ENCODE assay signal across 8 cellular contexts in genomic region chrX:65034292-65034640, GRCh38. TPM values are rescaled to one million over a fixed set of nuclear protein-coding genes. Genes with fewer than 3 reads are reported as not detected.
A peak's percentile ranks its signal among the peaks of the same experiment; 100 is the strongest.
DNase-seq lines count a peak whose midpoint lies in the region; ATAC-seq and TF ChIP-seq lines count a peak whose summit lies in the region.

No MANE protein-coding gene starts in this region.

- peaks cover 15% of the 10 kb centered on the region for H3K79me2 ChIP-seq in DOHH2 (ENCODE audit: control insufficient read depth, low read length)

- POLR2A ChIA-PET in Panc1 (lab: Charles Lee) = interaction anchor here (0.6 to 0.7 kb wide), 2 partner anchors 15 to 29 kb away, joined by 3 read pairs; no protein-coding TSS in a partner anchor

- intact Hi-C loops in Panc1 (cut with micrococcal nuclease; ENCODE audit: unreplicated experiment) = no loop called here

- no peaks in the 10 kb centered on the region for H3K9me3 ChIP-seq in DOHH2 (ENCODE audit: control insufficient read depth, insufficient read depth, low read length)
- no peaks in the 10 kb centered on the region for H3K9me3 ChIP-seq in Panc1 (ENCODE audit: control insufficient read depth, insufficient read depth, low read depth, low read length)

- H3K4me3 ChIP-seq in DOHH2 (ENCODE audit: low read length) (peak overlapping the region; percentile 90), Panc1 (ENCODE audit: low read depth in 2 of 2, low read length in 2 of 2) (peak overlapping the region; percentile 66 to 87), fibroblast of villous mesenchyme (ENCODE audit: low read depth, low read length) (peak overlapping the region; percentile 46)

- H3K4me1 ChIP-seq in DOHH2 (ENCODE audit: control insufficient read depth, low read length) (peaks cover 11% of the 10 kb centered on the region; the same call in 1 of the 2 replicates), Panc1 (ENCODE audit: control insufficient read depth, insufficient read depth, low read length) (peaks cover 4% of the 10 kb centered on the region; the same call in 1 of the 2 replicates)

- no peak overlapping the region for H3K27ac ChIP-seq in DOHH2 (ENCODE audit: low read depth, low read length)
- H3K27ac ChIP-seq in Panc1 (ENCODE audit: low read length) = peak overlapping the region; percentile 79

- TF ChIP-seq CTCF in DOHH2 (IDR thresholded peaks at IDR 0.05; ENCODE audit: low read depth, low read length, poor library complexity, severe bottlenecking) (no peak), Panc1 (IDR thresholded peaks at IDR 0.05) (no peak), fibroblast of villous mesenchyme (IDR thresholded peaks at IDR 0.05; ENCODE audit: insufficient read depth, low read depth, low read length) (no peak)

- CTCF ChIA-PET in Panc1 (lab: Charles Lee) = interaction anchor here (0.6 to 1.2 kb wide), 4 partner anchors 11 to 464 kb away, joined by 3 to 4 read pairs (median 4); no protein-coding TSS in a partner anchor

- peak overlapping the region; percentile 75 for H3K4me2 ChIP-seq in DOHH2 (ENCODE audit: low read length)

- no peaks in the 10 kb centered on the region for H3K9me2 ChIP-seq in DOHH2 (replicated peaks; ENCODE audit: control insufficient read depth, low read length)

- H3K27me3 ChIP-seq in DOHH2 (ENCODE audit: control insufficient read depth, low read length) = no peaks in the 10 kb centered on the region
- no peaks in the 10 kb centered on the region for H3K27me3 ChIP-seq in Panc1 (ENCODE audit: control insufficient read depth, insufficient read depth, low read length)

- in situ Hi-C loops in Panc1 (cut with HindIII; ENCODE audit: low pct_unique_long_range_greater_than_20kb, low sequenced_read_pairs) = no loop called here

- no peaks in the 10 kb centered on the region for H4K20me1 ChIP-seq in DOHH2 (ENCODE audit: control insufficient read depth, insufficient read depth, low read depth, low read length)

- no peaks in the 10 kb centered on the region for H3F3A ChIP-seq in DOHH2 (ENCODE audit: control insufficient read depth, insufficient read depth)

- no TSS peak for BruUV-seq in Panc1 (replicated peaks; lab: Mats Ljungman, UMichigan)

- ATAC-seq in Panc1 (peak; percentile 24), GM19467 (IDR thresholded peaks at IDR 0.05; ENCODE audit: unreplicated experiment) (no peak), HG02840 (IDR thresholded peaks at IDR 0.05; ENCODE audit: low FRiP score, unreplicated experiment) (no peak)

- no peaks in the 10 kb centered on the region for H3K36me3 ChIP-seq in DOHH2 (ENCODE audit: control insufficient read depth, low read length)
- H3K36me3 ChIP-seq in Panc1 (ENCODE audit: control insufficient read depth, insufficient read depth, low read length) = no peaks in the 10 kb centered on the region

- DNase-seq in Panc1 (ENCODE audit: low read depth, low spot score) (no peak), fibroblast of villous mesenchyme (ENCODE audit: low read depth) (no peak), renal cortical epithelial cell (ENCODE audit: low read depth) (peak; percentile 7), iPS-NIHi7 (ENCODE audit: extremely low spot score) (no peak)
- DNase-seq in activated CD8-positive, alpha-beta memory T cell treated with anti-CD3 and anti-CD28 coated beads, Interleukin-2, amount 50 U/mL, for 4 hours = no peak

RNA-seq across cellular contexts. Expression of gene ZC3H12B, which starts 0.4 kb away (rescaled TPM):
- 4.0 TPM for total RNA-seq in Panc1 (2021; ENCODE audit: unreplicated experiment)
- 2.7 TPM for polyA plus RNA-seq in Panc1 (2012; ENCODE audit: insufficient read length)
- 0.43 and 0.64 TPM in 2 replicates for total RNA-seq in fibroblast of villous mesenchyme
- under 0.01 and 1.8 TPM in 2 replicates for total RNA-seq in renal cortical epithelial cell

RNA-seq across cellular contexts. Expression of gene ZC4H2, which starts 58.0 kb away (rescaled TPM):
- total RNA-seq in Panc1 (2021; ENCODE audit: unreplicated experiment) (11.7 TPM), fibroblast of villous mesenchyme (3.9 and 4.7 TPM in 2 replicates), renal cortical epithelial cell (13.0 and 16.3 TPM in 2 replicates)
- polyA plus RNA-seq in Panc1 (2012; ENCODE audit: insufficient read length) = 7.7 TPM
